In the genomic region with DNA sequence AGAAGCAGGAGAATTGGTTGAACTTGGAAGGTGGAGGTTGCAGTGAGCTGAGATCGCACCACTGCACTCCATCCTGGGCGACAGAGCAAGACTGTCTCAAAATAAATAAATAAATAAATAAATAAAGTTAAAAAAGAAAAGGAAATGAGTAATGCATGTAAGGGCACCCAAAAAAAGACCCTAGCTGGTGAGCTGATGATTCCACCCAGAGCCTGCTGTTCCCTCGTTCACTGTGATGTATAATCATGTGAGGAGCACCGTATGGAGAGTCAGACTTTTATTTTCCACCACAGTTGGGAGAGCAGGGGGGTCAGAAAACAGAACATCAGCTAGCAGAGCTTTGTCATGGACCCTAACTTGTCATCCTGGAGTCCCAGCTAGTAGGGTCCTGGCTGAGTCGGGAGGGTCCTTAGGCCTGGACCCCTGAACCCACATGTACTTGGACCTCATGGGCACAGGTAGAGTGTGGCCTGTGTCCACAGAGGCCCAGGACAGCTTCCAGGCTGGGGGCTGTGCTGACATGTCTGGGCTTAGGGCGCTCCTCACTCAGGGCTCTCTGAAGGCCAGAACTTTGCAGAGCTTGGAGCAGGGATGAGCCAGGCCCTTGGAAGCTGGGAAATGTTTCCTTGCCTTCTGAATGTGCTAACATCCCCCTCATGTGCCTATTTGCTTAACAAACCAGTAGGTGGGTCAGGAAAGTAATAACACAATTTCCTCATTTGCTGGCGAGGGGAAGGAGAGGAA, we compare ENCODE assay signal across 12 cellular contexts. TPM values are rescaled to one million over a fixed set of nuclear protein-coding genes. Genes with fewer than 3 reads are reported as not detected.
DNase-seq lines count a peak whose midpoint lies in the region; ATAC-seq, FAIRE-seq and TF ChIP-seq lines count a peak whose summit lies in the region.
"Had no signal": no experiment of that assay in that cellular context is flagged by ENCODE, and none has a peak within 500 bp of the region (broad histone marks: within the 10 kb centered on the region; RNA-seq: fewer than 3 reads in every experiment).

No MANE protein-coding gene starts in this region.

- CTCF ChIA-PET in CD8-positive, alpha-beta T cell (lab: Charles Lee): interaction anchor here (1.0 to 2.4 kb wide), 8 partner anchors 9 to 338 kb away, joined by 3 to 9 read pairs (median 4); no protein-coding TSS in a partner anchor
- CTCF ChIA-PET in Panc1 (lab: Charles Lee): no interaction called here

- no peak overlapping the region for H3K4me3 Mint-ChIP-seq in CD8-positive, alpha-beta T cell
- H3K4me3 Mint-ChIP-seq: activated CD4-positive, alpha-beta memory T cell treated with anti-CD3 and anti-CD28 coated beads for 36 hours had no signal

- peaks cover 39% of the 10 kb centered on the region for H3K4me1 ChIP-seq in CD8-positive, alpha-beta T cell (ENCODE audit: insufficient read depth, low read length)
- H3K4me1 ChIP-seq in Panc1 (ENCODE audit: control insufficient read depth, insufficient read depth, low read length) (no peaks in the 10 kb centered on the region), osteoblast (ENCODE audit: insufficient read depth, low read length) (peaks cover under 1% of the 10 kb centered on the region)

- POLR2A ChIA-PET in CD8-positive, alpha-beta T cell (lab: Charles Lee): interaction anchor here (0.7 to 1.8 kb wide), 5 partner anchors 8 to 53 kb away, joined by 3 to 7 read pairs (median 3); partner anchors contain the start of genes LASP1, LASP1NB and RPL23
- POLR2A ChIA-PET in Panc1 (lab: Charles Lee): no interaction called here

- H3K36me3 Mint-ChIP-seq in CD8-positive, alpha-beta T cell: peaks cover 61% of the 10 kb centered on the region

- H3K27me3 ChIP-seq in CD8-positive, alpha-beta T cell (ENCODE audit: insufficient read depth, low read length): no peaks in the 10 kb centered on the region
- H3K27me3 ChIP-seq in Panc1 (ENCODE audit: control insufficient read depth, insufficient read depth, low read length) (no peaks in the 10 kb centered on the region), osteoblast (ENCODE audit: insufficient read depth, low read length) (no peaks in the 10 kb centered on the region)

- H4K20me1 ChIP-seq in osteoblast (ENCODE audit: insufficient read depth, low read length): peaks cover 79% of the 10 kb centered on the region

- H2AFZ ChIP-seq in osteoblast (ENCODE audit: low read length): no peak overlapping the region

- TF ChIP-seq CTCF in CD8-positive, alpha-beta T cell (IDR thresholded peaks at IDR 0.05): no peak
- TF ChIP-seq CTCF in Panc1 (IDR thresholded peaks at IDR 0.05) (no peak), osteoblast (IDR thresholded peaks at IDR 0.05; ENCODE audit: extremely low read depth, low read depth, low read length) (no peak)

- DNase-seq in CD8-positive, alpha-beta T cell: no peak
- DNase-seq in Panc1 (ENCODE audit: low read depth, low spot score) (no peak), epithelial cell of prostate (ENCODE audit: low read depth, low spot score) (no peak), osteoblast (ENCODE audit: insufficient read length, low spot score, missing footprints) (no peak), frontal cortex (ENCODE audit: low spot score in 2 of 2) (no peak), GM19238 (ENCODE audit: insufficient read length, low spot score) (no peak), GM19240 (ENCODE audit: insufficient read length, low spot score) (no peak)
- DNase-seq: activated CD4-positive, alpha-beta memory T cell treated with anti-CD3 and anti-CD28 coated beads for 36 hours; DMS53; KBM-7 had no signal

- no peaks in the 10 kb centered on the region for H3K9me3 ChIP-seq in CD8-positive, alpha-beta T cell (ENCODE audit: low read length)
- H3K9me3 ChIP-seq in Panc1 (ENCODE audit: control insufficient read depth, insufficient read depth, low read depth, low read length): no peaks in the 10 kb centered on the region
- no peaks in the 10 kb centered on the region for H3K9me3 ChIP-seq in osteoblast (ENCODE audit: low read depth, low read length)

- peaks cover 5% of the 10 kb centered on the region for H3K36me3 ChIP-seq in CD8-positive, alpha-beta T cell (ENCODE audit: insufficient read depth, low read length)
- H3K36me3 ChIP-seq in Panc1 (ENCODE audit: control insufficient read depth, insufficient read depth, low read length) (no peaks in the 10 kb centered on the region; the same call in 1 of the 2 replicates), osteoblast (ENCODE audit: insufficient read depth, low read length) (peaks cover 88% of the 10 kb centered on the region)

- ATAC-seq in CD8-positive, alpha-beta T cell: no peak
- ATAC-seq in Panc1: 0 out of 2 replicates have a peak, but pooled peaks have one; percentile 58
- no peak for ATAC-seq in GM21737 (IDR thresholded peaks at IDR 0.05; ENCODE audit: unreplicated experiment)

- H3K79me2 ChIP-seq in osteoblast (ENCODE audit: insufficient read depth, low read length): peaks cover 96% of the 10 kb centered on the region

- H3K9me3 Mint-ChIP-seq in CD8-positive, alpha-beta T cell: no peaks in the 10 kb centered on the region
- H3K9me3 Mint-ChIP-seq: activated CD4-positive, alpha-beta memory T cell treated with anti-CD3 and anti-CD28 coated beads for 36 hours had no signal

- H3K4me3 ChIP-seq in CD8-positive, alpha-beta T cell (ENCODE audit: low read depth, low read length): no peak overlapping the region
- H3K4me3 ChIP-seq in Panc1 (ENCODE audit: low read depth in 2 of 2, low read length in 2 of 2): no peak overlapping the region
- H3K4me3 ChIP-seq in osteoblast (ENCODE audit: insufficient read depth, low read length): no peak overlapping the region

- BruUV-seq in Panc1 (replicated peaks; lab: Mats Ljungman, UMichigan): no TSS peak

- H3K4me2 ChIP-seq in osteoblast (ENCODE audit: insufficient read depth, low read length): no peak overlapping the region

- H3K27ac ChIP-seq in CD8-positive, alpha-beta T cell (ENCODE audit: low read depth, low read length): no peak overlapping the region
- no peak overlapping the region for H3K27ac ChIP-seq in Panc1 (ENCODE audit: low read length)
- peak overlapping the region; percentile 33 for H3K27ac ChIP-seq in epithelial cell of prostate
- H3K27ac ChIP-seq in osteoblast (ENCODE audit: low read depth, low read length): peak overlapping the region; percentile 51

- no peaks in the 10 kb centered on the region for H3K27me3 Mint-ChIP-seq in CD8-positive, alpha-beta T cell (ENCODE audit: low read depth)
- H3K27me3 Mint-ChIP-seq: activated CD4-positive, alpha-beta memory T cell treated with anti-CD3 and anti-CD28 coated beads for 36 hours had no signal

- H3K27ac Mint-ChIP-seq in CD8-positive, alpha-beta T cell: peak overlapping the region; percentile 57

- in situ Hi-C loops in Panc1 (cut with HindIII; ENCODE audit: low pct_unique_long_range_greater_than_20kb, low sequenced_read_pairs): no loop called here

- H3K4me1 Mint-ChIP-seq in CD8-positive, alpha-beta T cell (ENCODE audit: low read depth): peaks cover 51% of the 10 kb centered on the region

- intact Hi-C loops in CD8-positive, alpha-beta T cell (cut with DNase I, micrococcal nuclease): no loop called here
- intact Hi-C loops in Panc1 (cut with micrococcal nuclease; ENCODE audit: unreplicated experiment): no loop called here

- no peak for FAIRE-seq in frontal cortex (lab: Jason Lieb, UNC)
- FAIRE-seq: bronchial epithelial cell had no signal

RNA-seq across cellular contexts. Expression of gene LASP1, which starts 36.7 kb away (rescaled TPM):
- 10 to 100 TPM; 51.6 to 57.1 TPM for total RNA-seq in CD8-positive, alpha-beta T cell
- total RNA-seq in Panc1 (2021; ENCODE audit: unreplicated experiment): 112 TPM
- polyA plus RNA-seq in Panc1 (2012; ENCODE audit: insufficient read length): 117 TPM
- 215 and 228 TPM in 2 replicates for total RNA-seq in osteoblast
- 44.0 TPM for total RNA-seq in frontal cortex

RNA-seq across cellular contexts. Expression of gene RPL23, which starts 53.1 kb away (rescaled TPM):
- total RNA-seq in CD8-positive, alpha-beta T cell: 1,000 to 10,000 TPM; 2,036 to 2,052 TPM
- total RNA-seq in Panc1 (2021; ENCODE audit: unreplicated experiment): 649 TPM
- 684 TPM for polyA plus RNA-seq in Panc1 (2012; ENCODE audit: insufficient read length)
- 821 and 1,095 TPM in 2 replicates for total RNA-seq in osteoblast
- 1,517 TPM for total RNA-seq in frontal cortex

Comparison
In these comparisons a context has a peak if more than half of its experiments do, and no peak if none do; other contexts are left out.
1. H3K27ac ChIP-seq: peak in epithelial cell of prostate (single experiment) and osteoblast (single experiment); none in CD8-positive, alpha-beta T cell (single experiment) and Panc1 (single experiment).